15 cellular contexts compared by ENCODE assay signal in genomic region chr14:81315344-81315743, GRCh38.
DNase-seq lines count a peak whose midpoint lies in the region; ATAC-seq, FAIRE-seq and TF ChIP-seq lines count a peak whose summit lies in the region.
"Had no signal": no experiment of that assay in that cellular context is flagged by ENCODE, and none has a peak within 500 bp of the region (broad histone marks: within the 10 kb centered on the region; RNA-seq: fewer than 3 reads in every experiment).

No MANE protein-coding gene starts in this region.

- H3K27me3 ChIP-seq in H7 (ENCODE audit: control insufficient read depth, insufficient read depth, low read length) (no peaks in the 10 kb centered on the region), H1 (replicated peaks in 1 of 4; ENCODE audit: control insufficient read depth in 3 of 4, extremely low read depth in 1 of 4, insufficient read depth in 3 of 4, low read length in 3 of 4) (no peaks in the 10 kb centered on the region), neural cell (ENCODE audit: insufficient read depth, low read depth, low read length) (no peaks in the 10 kb centered on the region), GM23248 (replicated peaks; ENCODE audit: insufficient read depth) (0 out of 2 replicates have a peak, but pooled peaks cover 9% of the 10 kb centered on the region)
- H3K27me3 ChIP-seq: testis had no signal

- H3K4me1 ChIP-seq in H1 (replicated peaks in 1 of 4; ENCODE audit: control insufficient read depth in 3 of 4, insufficient read depth in 4 of 4, low read length in 3 of 4), result peaks cover 6 to 29% (median 23%) of the 10 kb centered on the region in 4 experiments; a peak in 6 of 7 replicates
- no peaks in the 10 kb centered on the region for H3K4me1 ChIP-seq in GM23248 (ENCODE audit: insufficient read depth)
- H3K4me1 ChIP-seq: testis had no signal

- no peak overlapping the region for H4K91ac ChIP-seq in H1 (replicated peaks; ENCODE audit: insufficient read length, low read length)

- no peak overlapping the region for H3K27ac Mint-ChIP-seq in immature natural killer cell
- H3K27ac Mint-ChIP-seq: HFFc6, T-cell had no signal

- H3K56ac ChIP-seq in H1 (replicated peaks; ENCODE audit: insufficient read length, low read depth, low read length), result no peak overlapping the region

- H3K4me3 ChIP-seq in H7 (ENCODE audit: insufficient read depth, low read depth, low read length) (no peak overlapping the region), H1 (ENCODE audit: extremely low read depth in 1 of 4, insufficient read depth in 2 of 4, low read depth in 3 of 4, low read length in 4 of 4) (peak overlapping the region in 1 of 4 experiments; percentile 27; a peak in 1 of 8 replicates), neural cell (ENCODE audit: low read length) (peak overlapping the region; percentile 37), GM23248 (no peak overlapping the region)
- H3K4me3 ChIP-seq: heart right ventricle, testis had no signal

- H4K20me1 ChIP-seq in H1 (replicated peaks in 1 of 2; ENCODE audit: control insufficient read depth in 1 of 2, insufficient read depth in 2 of 2, low read length in 2 of 2), result no peaks in the 10 kb centered on the region
- no peaks in the 10 kb centered on the region for H4K20me1 ChIP-seq in neural cell (ENCODE audit: insufficient read depth)
- no peaks in the 10 kb centered on the region for H4K20me1 ChIP-seq in GM23248 (ENCODE audit: insufficient read depth)

- H3K23ac ChIP-seq in H1 (ENCODE audit: insufficient read length), result no peak overlapping the region

- FAIRE-seq in H1 (lab: Jason Lieb, UNC), result peak; percentile 98
- no peak for FAIRE-seq in D721Med (lab: Jason Lieb, UNC)

- H2BK5ac ChIP-seq in H1 (ENCODE audit: low read depth, low read length), result no peak overlapping the region; the same call in 1 of the 2 replicates

- H3K27me3 Mint-ChIP-seq in immature natural killer cell (ENCODE audit: low read depth in 3 of 3), result peaks cover 0 to 4% (median 2%) of the 10 kb centered on the region in 3 donors

- no peak for TF ChIP-seq CTCF in H1 (IDR thresholded peaks at IDR 0.05; ENCODE audit: control extremely low read depth in 1 of 3, insufficient read depth in 1 of 3, low read depth in 1 of 3, low read length in 3 of 3)
- TF ChIP-seq CTCF in neural cell (IDR thresholded peaks at IDR 0.05; ENCODE audit: poor library complexity, severe bottlenecking), result no peak
- no peak for TF ChIP-seq CTCF in D721Med (IDR thresholded peaks at IDR 0.05; ENCODE audit: insufficient read depth, missing control alignments)

- peak; percentile 71 for DNase-seq in H7
- peak; percentile 42 for DNase-seq in NCI-H2171 (lab: John Stamatoyannopoulos, UW)
- DNase-seq in H1 (ENCODE audit: low read depth in 1 of 2, low spot score in 2 of 2), result peak in 1 of 2 experiments; percentile 31
- DNase-seq in GM23248, result no peak
- DNase-seq in D721Med (ENCODE audit: insufficient read length, low spot score), result no peak
- DNase-seq in immature natural killer cell, result no peak
- DNase-seq: heart right ventricle, HFFc6, T-cell, testis had no signal

- no peaks in the 10 kb centered on the region for H3K36me3 Mint-ChIP-seq in immature natural killer cell
- H3K36me3 Mint-ChIP-seq: T-cell had no signal

- H3K9ac ChIP-seq in H1 (replicated peaks in 1 of 4; ENCODE audit: extremely low read depth in 1 of 4, low read depth in 3 of 4, low read length in 3 of 4), result peak overlapping the region in 2 of 4 experiments; percentile 62 to 69; a peak in 4 of 7 replicates
- peak overlapping the region; percentile 34 for H3K9ac ChIP-seq in neural cell (ENCODE audit: low read length)
- H3K9ac ChIP-seq in GM23248, result no peak overlapping the region

- no peak overlapping the region; the same call in 1 of the 2 replicates for H2BK12ac ChIP-seq in H1 (ENCODE audit: low read depth, low read length)

- no peak overlapping the region for H2AFZ ChIP-seq in H1 (ENCODE audit: low read length)
- H2AFZ ChIP-seq in neural cell (ENCODE audit: low read depth, low read length), result no peak overlapping the region
- no peak overlapping the region for H2AFZ ChIP-seq in GM23248

- H3K4ac ChIP-seq in H1 (replicated peaks; ENCODE audit: insufficient read length, low read depth, low read length), result no peak overlapping the region

- H3K4me2 ChIP-seq in H1 (ENCODE audit: insufficient read depth in 1 of 2, low read depth in 2 of 2, low read length in 2 of 2) (peak overlapping the region; percentile 38 to 53; a peak in 3 of 4 replicates), neural cell (ENCODE audit: low read length) (peak overlapping the region; percentile 18), GM23248 (ENCODE audit: unreplicated experiment) (no peak overlapping the region)

- ATAC-seq in GM21390 (IDR thresholded peaks at IDR 0.05; ENCODE audit: unreplicated experiment), result no peak
- ATAC-seq: esophagus mucosa, heart right ventricle, Panc1, T-cell had no signal

- H3K4me1 Mint-ChIP-seq in immature natural killer cell, result no peaks in the 10 kb centered on the region
- H3K4me1 Mint-ChIP-seq: T-cell had no signal

- TF ChIP-seq RAD21 in H1 (IDR thresholded peaks at IDR 0.05 in 1 of 2, conservative IDR thresholded peaks at IDR 0.05 in 1 of 2; ENCODE audit: low read depth in 2 of 2, low read length in 2 of 2), result no peak
- no peak for TF ChIP-seq RAD21 in neural cell (conservative IDR thresholded peaks at IDR 0.05)

- whole genome bisulfite sequencing in H1 (ENCODE audit: extremely low coverage in 1 of 2, insufficient coverage in 1 of 2, insufficient read length in 1 of 2, insufficient replicate concordance in 2 of 2, low coverage in 1 of 2, low lambda C conversion rate in 2 of 2, missing lambda C conversion rate in 1 of 2), 2 experiments, result 1% methylated on average over 5 of the region's 5 CpGs; no CpG with 5 or more reads in 1 of the 2 experiments
- 20 to 23% methylated on average over 5 of the region's 5 CpGs for WGBS in GM23248 (ENCODE audit: low coverage in 1 of 2, low lambda C conversion rate in 2 of 2, missing lambda C conversion rate in 2 of 2), 2 experiments

- H3K23me2 ChIP-seq in H1 (ENCODE audit: low read depth, low read length), result no peaks in the 10 kb centered on the region

- peaks cover 0 to 14% of the 10 kb centered on the region in 2 experiments; a peak in 2 of 4 replicates for H3K79me2 ChIP-seq in H1 (ENCODE audit: control insufficient read depth in 1 of 2, insufficient read depth in 2 of 2, low read length in 2 of 2)
- no peaks in the 10 kb centered on the region for H3K79me2 ChIP-seq in neural cell (replicated peaks; ENCODE audit: insufficient read depth, low read length)
- H3K79me2 ChIP-seq in GM23248 (ENCODE audit: insufficient read depth), result no peaks in the 10 kb centered on the region

- H4K8ac ChIP-seq in H1 (ENCODE audit: extremely low read depth, insufficient read depth, low read length), result no peak overlapping the region

- TF ChIP-seq EP300 in H1 (IDR thresholded peaks at IDR 0.05; ENCODE audit: borderline replicate concordance in 1 of 2, low read depth in 2 of 2, low read length in 2 of 2) (peak in 1 of 2 experiments; percentile 83; a peak in 1 of 3 replicates), neural cell (conservative IDR thresholded peaks at IDR 0.05; ENCODE audit: poor library complexity, severe bottlenecking) (no peak)

- H2BK20ac ChIP-seq in H1 (ENCODE audit: low read length), result no peak overlapping the region

- no peak overlapping the region for H2BK120ac ChIP-seq in H1 (replicated peaks; ENCODE audit: low read depth, low read length)

- no peaks in the 10 kb centered on the region; the same call in 1 of the 2 replicates for H3K79me1 ChIP-seq in H1 (ENCODE audit: low read depth, low read length)

- H2AK5ac ChIP-seq in H1 (ENCODE audit: low read depth, low read length), result no peak overlapping the region

- in situ Hi-C loops in GM23248 (cut with MboI), result no loop called here

- H3K9me2 ChIP-seq in neural cell (ENCODE audit: insufficient read depth, low read length) (no peaks in the 10 kb centered on the region), GM23248 (ENCODE audit: insufficient read depth) (no peaks in the 10 kb centered on the region)

- no peaks in the 10 kb centered on the region for H3K9me3 Mint-ChIP-seq in immature natural killer cell
- H3K9me3 Mint-ChIP-seq: HFFc6, T-cell had no signal

- no peaks in the 10 kb centered on the region for H3K9me3 ChIP-seq in H1 (ENCODE audit: insufficient read depth in 2 of 2, low read depth in 1 of 2, low read length in 1 of 2)
- no peaks in the 10 kb centered on the region for H3K9me3 ChIP-seq in neural cell (ENCODE audit: low read length)
- H3K9me3 ChIP-seq in GM23248 (ENCODE audit: low read depth), result no peaks in the 10 kb centered on the region
- H3K9me3 ChIP-seq: testis had no signal

- H3K27ac ChIP-seq in H1 (ENCODE audit: low read depth, low read length) (peak overlapping the region; percentile 90), neural cell (ENCODE audit: low read length) (peak overlapping the region; percentile 76), GM23248 (no peak overlapping the region)
- H3K27ac ChIP-seq: heart right ventricle, HL-60, testis had no signal

- peak in 1 of 2 experiments; percentile 50; a peak in 2 of 3 replicates for TF ChIP-seq POLR2A in H1 (IDR thresholded peaks at IDR 0.05; ENCODE audit: control extremely low read depth in 1 of 2, low read depth in 2 of 2, low read length in 2 of 2)

- no peak overlapping the region; the same call in 1 of the 2 replicates for H3K18ac ChIP-seq in H1 (ENCODE audit: extremely low read depth, low read length)

- H3K36me3 ChIP-seq in H7 (replicated peaks; ENCODE audit: control insufficient read depth, insufficient read depth, low read length) (no peaks in the 10 kb centered on the region), H1 (ENCODE audit: control insufficient read depth in 2 of 4, insufficient read depth in 4 of 4, low read length in 3 of 4) (no peaks in the 10 kb centered on the region; a peak in 1 of 8 replicates), neural cell (ENCODE audit: insufficient read depth, low read length) (no peaks in the 10 kb centered on the region), GM23248 (ENCODE audit: low read depth) (no peaks in the 10 kb centered on the region)
- H3K36me3 ChIP-seq: heart right ventricle had no signal

- no peak overlapping the region for H3K14ac ChIP-seq in H1 (ENCODE audit: insufficient read length)

- POLR2A ChIA-PET in H1 (lab: Charles Lee; ENCODE audit: partially characterized antibody), result interaction anchor here (1.1 to 2.2 kb wide), 4 partner anchors 9 to 120 kb away, joined by 3 to 10 read pairs (median 4); no protein-coding TSS in a partner anchor

- peak overlapping the region; percentile 20 for H4K5ac ChIP-seq in H1 (ENCODE audit: insufficient read length, low read depth, low read length)

- CTCF ChIA-PET in H1 (lab: Charles Lee; ENCODE audit: partially characterized antibody), result interaction anchor here (0.9 to 1.8 kb wide), 4 partner anchors 13 to 138 kb away, joined by 3 to 12 read pairs (median 5); no protein-coding TSS in a partner anchor

- no peaks in the 10 kb centered on the region for H3F3A ChIP-seq in neural cell (ENCODE audit: insufficient read depth, low read length, poor library complexity, severe bottlenecking)
- H3F3A ChIP-seq in GM23248 (ENCODE audit: insufficient read depth), result no peaks in the 10 kb centered on the region

- no peak overlapping the region for H3K4me3 Mint-ChIP-seq in immature natural killer cell
- H3K4me3 Mint-ChIP-seq: HFFc6, T-cell had no signal

- H2BK15ac ChIP-seq in H1 (ENCODE audit: low read length), result no peak overlapping the region

TF ChIP-seq in neural cell, 6 proteins besides CTCF, POLR2A, EP300 and RAD21 (continues in another document):
- no peak for TF ChIP-seq EZH2 (IDR thresholded peaks at IDR 0.05; ENCODE audit: borderline replicate concordance, insufficient read depth, low read length, poor library complexity, severe bottlenecking)

Comparison
In these comparisons a context has a peak if more than half of its experiments do, and no peak if none do; other contexts are left out.
1. DNase-seq: peak in H7 (single experiment) and NCI-H2171 (single experiment); none in GM23248 (single experiment), D721Med (single experiment) and immature natural killer cell (0 of 3).